ENCODE assay signal across 9 cellular contexts in the genomic region with DNA sequence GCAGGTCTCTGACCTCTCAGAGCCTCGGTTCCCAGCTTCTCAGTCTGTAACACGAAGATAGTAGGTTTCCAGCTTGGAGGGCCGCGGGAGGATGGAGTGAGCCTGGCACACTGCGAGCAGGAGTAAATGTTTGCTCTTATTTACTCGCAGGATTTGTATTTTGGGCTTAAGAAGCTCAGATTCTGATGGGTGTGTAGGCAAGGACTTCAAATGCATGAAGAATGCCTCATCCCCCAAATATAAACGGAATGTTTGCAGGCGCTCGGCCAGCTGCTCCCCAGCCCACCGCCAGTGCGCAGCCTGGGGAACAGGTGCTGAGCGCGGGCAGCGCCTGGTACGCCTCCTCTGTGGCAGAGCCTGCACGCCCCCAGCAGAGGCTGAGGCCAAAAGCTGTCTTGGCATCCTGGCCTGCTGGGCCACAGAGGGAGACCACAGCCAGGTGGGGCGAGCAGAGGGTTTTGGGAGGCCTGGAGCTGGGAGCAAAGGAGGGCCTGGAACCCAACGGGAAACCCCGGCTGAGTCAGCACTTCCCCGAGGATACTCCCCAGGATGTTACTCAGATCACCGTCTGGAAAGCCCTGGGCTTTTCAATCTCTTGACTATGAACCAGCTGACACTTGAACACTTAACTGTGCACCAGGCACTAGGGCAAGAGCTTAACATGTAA. TPM values are rescaled to one million over a fixed set of nuclear protein-coding genes. Genes with fewer than 3 reads are reported as not detected.
DNase-seq lines count a peak whose midpoint lies in the region; ATAC-seq and TF ChIP-seq lines count a peak whose summit lies in the region.
"Had no signal": no experiment of that assay in that cellular context is flagged by ENCODE, and none has a peak within 500 bp of the region (broad histone marks: within the 10 kb centered on the region; RNA-seq: fewer than 3 reads in every experiment).

No MANE protein-coding gene starts in this region.

- peak overlapping the region; percentile 63 to 92 (median 82) for H3K27ac ChIP-seq in esophagus squamous epithelium
- H3K27ac ChIP-seq in rectal smooth muscle tissue (ENCODE audit: low read depth, low read length), result peak overlapping the region; percentile 82

- TF ChIP-seq CTCF in esophagus squamous epithelium (IDR thresholded peaks at IDR 0.05), result no peak

- peak overlapping the region; percentile 76 for H3K27ac Mint-ChIP-seq in T-helper 2 cell treated with Interferon-gamma antibody and Interleukin-4, amounts not matched to agents 5 μg/mL and 100 μg/mL, for 36 hours

- H3K9ac ChIP-seq in rectal smooth muscle tissue (ENCODE audit: low read length), result no peak overlapping the region

- H3K36me3 Mint-ChIP-seq in T-helper 2 cell treated with Interferon-gamma antibody and Interleukin-4, amounts not matched to agents 5 μg/mL and 100 μg/mL, for 36 hours (ENCODE audit: low read depth), result peaks cover 57% of the 10 kb centered on the region

- peak overlapping the region; percentile 69 for H3K4me3 Mint-ChIP-seq in T-helper 2 cell treated with Interferon-gamma antibody and Interleukin-4, amounts not matched to agents 5 μg/mL and 100 μg/mL, for 36 hours

- DNase-seq in H4 (ENCODE audit: low spot score), result peak; percentile 34
- DNase-seq in T-helper 2 cell treated with Interferon-gamma antibody and Interleukin-4, amounts not matched to agents 5 μg/mL and 100 μg/mL, for 36 hours (ENCODE audit: low spot score), result no peak
- no peak for DNase-seq in esophagus squamous epithelium (lab: John Stamatoyannopoulos, UW)
- DNase-seq in GOT3 (lab: John Stamatoyannopoulos, UW), result no peak

- peaks cover 61% of the 10 kb centered on the region for H3K4me1 Mint-ChIP-seq in T-helper 2 cell treated with Interferon-gamma antibody and Interleukin-4, amounts not matched to agents 5 μg/mL and 100 μg/mL, for 36 hours (ENCODE audit: low read depth)

- no peaks in the 10 kb centered on the region for H3K9me3 ChIP-seq in esophagus squamous epithelium
- H3K9me3 ChIP-seq: pancreas had no signal

- ATAC-seq in GM19467 (IDR thresholded peaks at IDR 0.05; ENCODE audit: unreplicated experiment) (no peak), GM21717 (IDR thresholded peaks at IDR 0.05; ENCODE audit: unreplicated experiment) (no peak), HG03097 (IDR thresholded peaks at IDR 0.05; ENCODE audit: low FRiP score, unreplicated experiment) (no peak)

- no peak for TF ChIP-seq POLR2A in esophagus squamous epithelium (IDR thresholded peaks at IDR 0.05)

- 20 to 35% methylated on average over 7 to 21 of the region's 21 CpGs for WGBS in esophagus squamous epithelium, 2 donors

- peak overlapping the region in 2 of 4 donors; percentile 1 to 45 for H3K4me3 ChIP-seq in esophagus squamous epithelium
- H3K4me3 ChIP-seq in rectal smooth muscle tissue (ENCODE audit: low read length), result peak overlapping the region; percentile 13
- H3K4me3 ChIP-seq: pancreas had no signal

- intact Hi-C loops in esophagus squamous epithelium (cut with DNase I), result no loop called here

- H3K27me3 ChIP-seq in esophagus squamous epithelium (no peaks in the 10 kb centered on the region), rectal smooth muscle tissue (ENCODE audit: control insufficient read depth, insufficient read depth, low read length) (no peaks in the 10 kb centered on the region)
- H3K27me3 ChIP-seq: pancreas had no signal

- H3K9me3 Mint-ChIP-seq in T-helper 2 cell treated with Interferon-gamma antibody and Interleukin-4, amounts not matched to agents 5 μg/mL and 100 μg/mL, for 36 hours, result peaks cover 8% of the 10 kb centered on the region

- H3K4me1 ChIP-seq in esophagus squamous epithelium (peaks cover 51 to 96% (median 77%) of the 10 kb centered on the region in 3 donors), rectal smooth muscle tissue (ENCODE audit: control insufficient read depth, insufficient read depth, low read length) (peaks cover 52% of the 10 kb centered on the region)

- H3K36me3 ChIP-seq in esophagus squamous epithelium (peaks cover 0 to 34% (median 12%) of the 10 kb centered on the region in 3 donors), rectal smooth muscle tissue (ENCODE audit: control insufficient read depth, insufficient read depth, low read length) (peaks cover 13% of the 10 kb centered on the region)

- no peaks in the 10 kb centered on the region for H3K27me3 Mint-ChIP-seq in T-helper 2 cell treated with Interferon-gamma antibody and Interleukin-4, amounts not matched to agents 5 μg/mL and 100 μg/mL, for 36 hours (ENCODE audit: low read depth)

RNA-seq across cellular contexts. Expression of a gene that starts 9.4 kb away (rescaled TPM):
- 13.5 and 14.2 TPM in 2 replicates for total RNA-seq in H4 (2014; rRNA removed; shearing (Covaris generic))
- total RNA-seq in esophagus squamous epithelium, result 10 to 100 TPM; 29.5 to 44.0 (median 31.8) TPM

RNA-seq across cellular contexts. Expression of a gene that starts 24.6 kb away (rescaled TPM):
- 0.02 TPM in 1 of 2 replicates, not detected in the other for total RNA-seq in H4 (2014; rRNA removed; shearing (Covaris generic))
- 10 to 100 TPM; 16.4 to 48.5 (median 25.0) TPM for total RNA-seq in esophagus squamous epithelium

RNA-seq across cellular contexts. Expression of a gene that starts 48.0 kb away (rescaled TPM):
- 6.0 and 9.5 TPM in 2 replicates for total RNA-seq in H4 (2014; rRNA removed; shearing (Covaris generic))
- 10 to 100 TPM; 14.1 to 26.1 (median 19.6) TPM for total RNA-seq in esophagus squamous epithelium

RNA-seq across cellular contexts. Expression of a gene that starts 55.5 kb away (rescaled TPM):
- total RNA-seq in H4 (2014; rRNA removed; shearing (Covaris generic)), result 6.4 and 9.1 TPM in 2 replicates
- total RNA-seq in esophagus squamous epithelium, result 10 to 100 TPM in 1 of 4 donors, 1 to 10 TPM in 3; 7.7 to 10.5 (median 8.6) TPM

RNA-seq across cellular contexts. Expression of a gene that starts 58.7 kb away (rescaled TPM):
- 8.9 and 10.6 TPM in 2 replicates for total RNA-seq in H4 (2014; rRNA removed; shearing (Covaris generic))
- 10 to 100 TPM; 14.9 to 23.3 (median 17.0) TPM for total RNA-seq in esophagus squamous epithelium

Comparison
In these comparisons a context has a peak if more than half of its experiments do, and no peak if none do; other contexts are left out.
1. RNA of a gene that starts 24.6 kb away (total RNA-seq): 16.4 to 48.5 TPM in esophagus squamous epithelium; 0.02 TPM in H4; every median in the first group is over 10 times any median in the second.